ENCODE assay signal across 1 cellular context in the genomic region with DNA sequence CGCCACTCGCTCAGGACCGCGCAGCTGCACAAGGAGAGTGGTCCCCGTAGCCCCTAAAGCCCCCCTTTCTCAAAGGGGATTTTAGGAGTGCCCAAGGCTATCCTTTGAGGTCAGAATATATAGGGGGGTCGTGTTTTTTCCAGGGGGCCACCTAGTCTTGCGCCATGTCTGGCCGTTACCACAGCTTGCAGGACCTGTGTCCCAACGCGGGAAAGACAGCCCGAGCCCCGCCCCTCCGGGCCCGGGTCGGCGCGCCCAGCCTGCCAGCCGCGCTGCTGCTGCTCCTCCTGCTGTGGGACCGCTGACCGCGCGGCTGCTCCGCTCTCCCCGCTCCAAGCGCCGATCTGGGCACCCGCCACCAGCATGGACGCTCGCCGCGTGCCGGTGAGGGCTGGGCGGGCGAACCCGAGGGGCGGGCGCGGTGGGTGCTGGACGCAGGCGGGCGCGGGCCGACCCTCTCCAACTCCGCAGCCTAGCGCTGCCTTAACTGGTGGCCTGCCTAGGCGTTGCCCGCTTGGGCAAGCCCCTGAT.
A peak's percentile ranks its signal among the peaks of the same experiment; 100 is the strongest.
TF ChIP-seq lines count a peak whose summit lies in the region.

A gene (plus strand): TSS at position 272 of the 531 bp plus-strand sequence. CDS start 92 bp downstream, at position 364.

TF ChIP-seq in K562, 482 proteins besides CTCF, POLR2A, EP300 and RAD21 (continued from another document and continues in another):
- TF ChIP-seq, protein P1, sequence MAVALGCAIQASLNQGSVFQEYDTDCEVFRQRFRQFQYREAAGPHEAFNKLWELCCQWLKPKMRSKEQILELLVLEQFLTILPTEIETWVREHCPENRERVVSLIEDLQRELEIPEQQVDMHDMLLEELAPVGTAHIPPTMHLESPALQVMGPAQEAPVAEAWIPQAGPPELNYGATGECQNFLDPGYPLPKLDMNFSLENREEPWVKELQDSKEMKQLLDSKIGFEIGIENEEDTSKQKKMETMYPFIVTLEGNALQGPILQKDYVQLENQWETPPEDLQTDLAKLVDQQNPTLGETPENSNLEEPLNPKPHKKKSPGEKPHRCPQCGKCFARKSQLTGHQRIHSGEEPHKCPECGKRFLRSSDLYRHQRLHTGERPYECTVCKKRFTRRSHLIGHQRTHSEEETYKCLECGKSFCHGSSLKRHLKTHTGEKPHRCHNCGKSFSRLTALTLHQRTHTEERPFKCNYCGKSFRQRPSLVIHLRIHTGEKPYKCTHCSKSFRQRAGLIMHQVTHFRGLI (CRISPR knock-in tag; IDR thresholded peaks at IDR 0.05): no peak
- TF ChIP-seq PHF20 (IDR thresholded peaks at IDR 0.05; ENCODE audit: partially characterized antibody): peak; percentile 13
- no peak for TF ChIP-seq ZNF764 (CRISPR knock-in tag; IDR thresholded peaks at IDR 0.05; ENCODE audit: low read depth)
- TF ChIP-seq, protein P2, sequence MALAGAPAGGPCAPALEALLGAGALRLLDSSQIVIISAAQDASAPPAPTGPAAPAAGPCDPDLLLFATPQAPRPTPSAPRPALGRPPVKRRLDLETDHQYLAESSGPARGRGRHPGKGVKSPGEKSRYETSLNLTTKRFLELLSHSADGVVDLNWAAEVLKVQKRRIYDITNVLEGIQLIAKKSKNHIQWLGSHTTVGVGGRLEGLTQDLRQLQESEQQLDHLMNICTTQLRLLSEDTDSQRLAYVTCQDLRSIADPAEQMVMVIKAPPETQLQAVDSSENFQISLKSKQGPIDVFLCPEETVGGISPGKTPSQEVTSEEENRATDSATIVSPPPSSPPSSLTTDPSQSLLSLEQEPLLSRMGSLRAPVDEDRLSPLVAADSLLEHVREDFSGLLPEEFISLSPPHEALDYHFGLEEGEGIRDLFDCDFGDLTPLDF (CRISPR knock-in tag; IDR thresholded peaks at IDR 0.05): peak; percentile 99
- peak; percentile 66 for TF ChIP-seq TBP (optimal IDR thresholded peaks at IDR 0.05; ENCODE audit: low read depth, low read length)
- TF ChIP-seq, protein P3, sequence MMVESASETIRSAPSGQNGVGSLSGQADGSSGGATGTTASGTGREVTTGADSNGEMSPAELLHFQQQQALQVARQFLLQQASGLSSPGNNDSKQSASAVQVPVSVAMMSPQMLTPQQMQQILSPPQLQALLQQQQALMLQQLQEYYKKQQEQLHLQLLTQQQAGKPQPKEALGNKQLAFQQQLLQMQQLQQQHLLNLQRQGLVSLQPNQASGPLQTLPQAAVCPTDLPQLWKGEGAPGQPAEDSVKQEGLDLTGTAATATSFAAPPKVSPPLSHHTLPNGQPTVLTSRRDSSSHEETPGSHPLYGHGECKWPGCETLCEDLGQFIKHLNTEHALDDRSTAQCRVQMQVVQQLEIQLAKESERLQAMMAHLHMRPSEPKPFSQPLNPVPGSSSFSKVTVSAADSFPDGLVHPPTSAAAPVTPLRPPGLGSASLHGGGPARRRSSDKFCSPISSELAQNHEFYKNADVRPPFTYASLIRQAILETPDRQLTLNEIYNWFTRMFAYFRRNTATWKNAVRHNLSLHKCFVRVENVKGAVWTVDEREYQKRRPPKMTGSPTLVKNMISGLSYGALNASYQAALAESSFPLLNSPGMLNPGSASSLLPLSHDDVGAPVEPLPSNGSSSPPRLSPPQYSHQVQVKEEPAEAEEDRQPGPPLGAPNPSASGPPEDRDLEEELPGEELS (CRISPR knock-in tag; IDR thresholded peaks at IDR 0.05; ENCODE audit: borderline replicate concordance): peak; percentile 94
- peak; percentile 90 for TF ChIP-seq PRPF4 (IDR thresholded peaks at IDR 0.05; ENCODE audit: insufficient read depth, low read depth, low read length, poor library complexity, severe bottlenecking)
- TF ChIP-seq ZNF232 (CRISPR knock-in tag; IDR thresholded peaks at IDR 0.05): peak; percentile 95
- no peak for TF ChIP-seq ZNF696 (CRISPR knock-in tag; conservative IDR thresholded peaks at IDR 0.05)
- no peak for TF ChIP-seq CEBPG (CRISPR knock-in tag; IDR thresholded peaks at IDR 0.05)
- TF ChIP-seq CEBPG (tag; conservative IDR thresholded peaks at IDR 0.05 in 1 of 2, IDR thresholded peaks at IDR 0.05 in 1 of 2): 0 out of 4 replicates have a peak, but pooled peaks of 1 of the 2 experiments have one; percentile 8
- TF ChIP-seq, protein P4, sequence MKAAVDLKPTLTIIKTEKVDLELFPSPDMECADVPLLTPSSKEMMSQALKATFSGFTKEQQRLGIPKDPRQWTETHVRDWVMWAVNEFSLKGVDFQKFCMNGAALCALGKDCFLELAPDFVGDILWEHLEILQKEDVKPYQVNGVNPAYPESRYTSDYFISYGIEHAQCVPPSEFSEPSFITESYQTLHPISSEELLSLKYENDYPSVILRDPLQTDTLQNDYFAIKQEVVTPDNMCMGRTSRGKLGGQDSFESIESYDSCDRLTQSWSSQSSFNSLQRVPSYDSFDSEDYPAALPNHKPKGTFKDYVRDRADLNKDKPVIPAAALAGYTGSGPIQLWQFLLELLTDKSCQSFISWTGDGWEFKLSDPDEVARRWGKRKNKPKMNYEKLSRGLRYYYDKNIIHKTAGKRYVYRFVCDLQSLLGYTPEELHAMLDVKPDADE (conservative IDR thresholded peaks at IDR 0.05; ENCODE audit: control insufficient read depth, low read depth, low read length): no peak
- TF ChIP-seq MCM7 (IDR thresholded peaks at IDR 0.05): no peak
- peak; percentile 89 for TF ChIP-seq ASH1L (IDR thresholded peaks at IDR 0.05; ENCODE audit: borderline replicate concordance, low read depth, partially characterized antibody)
- no peak for TF ChIP-seq TEAD4 (IDR thresholded peaks at IDR 0.05; ENCODE audit: low read length)
- peak; percentile 54; the same call in 1 of the 2 replicates for TF ChIP-seq TEAD4 (CRISPR knock-in tag; IDR thresholded peaks at IDR 0.05; ENCODE audit: borderline replicate concordance)
- TF ChIP-seq CBX2 (IDR thresholded peaks at IDR 0.05; ENCODE audit: insufficient read depth, low read length, poor library complexity, severe bottlenecking): no peak
- TF ChIP-seq, protein P5, sequence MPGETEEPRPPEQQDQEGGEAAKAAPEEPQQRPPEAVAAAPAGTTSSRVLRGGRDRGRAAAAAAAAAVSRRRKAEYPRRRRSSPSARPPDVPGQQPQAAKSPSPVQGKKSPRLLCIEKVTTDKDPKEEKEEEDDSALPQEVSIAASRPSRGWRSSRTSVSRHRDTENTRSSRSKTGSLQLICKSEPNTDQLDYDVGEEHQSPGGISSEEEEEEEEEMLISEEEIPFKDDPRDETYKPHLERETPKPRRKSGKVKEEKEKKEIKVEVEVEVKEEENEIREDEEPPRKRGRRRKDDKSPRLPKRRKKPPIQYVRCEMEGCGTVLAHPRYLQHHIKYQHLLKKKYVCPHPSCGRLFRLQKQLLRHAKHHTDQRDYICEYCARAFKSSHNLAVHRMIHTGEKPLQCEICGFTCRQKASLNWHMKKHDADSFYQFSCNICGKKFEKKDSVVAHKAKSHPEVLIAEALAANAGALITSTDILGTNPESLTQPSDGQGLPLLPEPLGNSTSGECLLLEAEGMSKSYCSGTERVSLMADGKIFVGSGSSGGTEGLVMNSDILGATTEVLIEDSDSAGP (CRISPR knock-in tag; IDR thresholded peaks at IDR 0.05): peak; percentile 29; the same call in 1 of the 2 replicates
- TF ChIP-seq C11orf30 (IDR thresholded peaks at IDR 0.05; ENCODE audit: low read depth): peak; percentile 55; the same call in 1 of the 2 replicates
- TF ChIP-seq CSDE1 (IDR thresholded peaks at IDR 0.05): peak in 1 of 2 experiments; percentile 43; a peak in 1 of 4 replicates
- peak; percentile 81 for TF ChIP-seq SIN3B (IDR thresholded peaks at IDR 0.05; ENCODE audit: low read depth)
- no peak for TF ChIP-seq ZNF12 (CRISPR knock-in tag; IDR thresholded peaks at IDR 0.05)
- TF ChIP-seq, protein P6, sequence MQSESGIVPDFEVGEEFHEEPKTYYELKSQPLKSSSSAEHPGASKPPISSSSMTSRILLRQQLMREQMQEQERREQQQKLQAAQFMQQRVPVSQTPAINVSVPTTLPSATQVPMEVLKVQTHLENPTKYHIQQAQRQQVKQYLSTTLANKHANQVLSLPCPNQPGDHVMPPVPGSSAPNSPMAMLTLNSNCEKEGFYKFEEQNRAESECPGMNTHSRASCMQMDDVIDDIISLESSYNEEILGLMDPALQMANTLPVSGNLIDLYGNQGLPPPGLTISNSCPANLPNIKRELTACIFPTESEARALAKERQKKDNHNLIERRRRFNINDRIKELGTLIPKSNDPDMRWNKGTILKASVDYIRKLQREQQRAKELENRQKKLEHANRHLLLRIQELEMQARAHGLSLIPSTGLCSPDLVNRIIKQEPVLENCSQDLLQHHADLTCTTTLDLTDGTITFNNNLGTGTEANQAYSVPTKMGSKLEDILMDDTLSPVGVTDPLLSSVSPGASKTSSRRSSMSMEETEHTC (IDR thresholded peaks at IDR 0.05): 0 out of 2 replicates have a peak, but pooled peaks have one; percentile 9
- peak; percentile 59 for TF ChIP-seq KDM5B (IDR thresholded peaks at IDR 0.05; ENCODE audit: insufficient replicate concordance, low read depth, low read length)
- 0 out of 2 replicates have a peak, but pooled peaks have one; percentile 74 for TF ChIP-seq ZNF217 (CRISPR knock-in tag; IDR thresholded peaks at IDR 0.05)
- TF ChIP-seq, protein P7, sequence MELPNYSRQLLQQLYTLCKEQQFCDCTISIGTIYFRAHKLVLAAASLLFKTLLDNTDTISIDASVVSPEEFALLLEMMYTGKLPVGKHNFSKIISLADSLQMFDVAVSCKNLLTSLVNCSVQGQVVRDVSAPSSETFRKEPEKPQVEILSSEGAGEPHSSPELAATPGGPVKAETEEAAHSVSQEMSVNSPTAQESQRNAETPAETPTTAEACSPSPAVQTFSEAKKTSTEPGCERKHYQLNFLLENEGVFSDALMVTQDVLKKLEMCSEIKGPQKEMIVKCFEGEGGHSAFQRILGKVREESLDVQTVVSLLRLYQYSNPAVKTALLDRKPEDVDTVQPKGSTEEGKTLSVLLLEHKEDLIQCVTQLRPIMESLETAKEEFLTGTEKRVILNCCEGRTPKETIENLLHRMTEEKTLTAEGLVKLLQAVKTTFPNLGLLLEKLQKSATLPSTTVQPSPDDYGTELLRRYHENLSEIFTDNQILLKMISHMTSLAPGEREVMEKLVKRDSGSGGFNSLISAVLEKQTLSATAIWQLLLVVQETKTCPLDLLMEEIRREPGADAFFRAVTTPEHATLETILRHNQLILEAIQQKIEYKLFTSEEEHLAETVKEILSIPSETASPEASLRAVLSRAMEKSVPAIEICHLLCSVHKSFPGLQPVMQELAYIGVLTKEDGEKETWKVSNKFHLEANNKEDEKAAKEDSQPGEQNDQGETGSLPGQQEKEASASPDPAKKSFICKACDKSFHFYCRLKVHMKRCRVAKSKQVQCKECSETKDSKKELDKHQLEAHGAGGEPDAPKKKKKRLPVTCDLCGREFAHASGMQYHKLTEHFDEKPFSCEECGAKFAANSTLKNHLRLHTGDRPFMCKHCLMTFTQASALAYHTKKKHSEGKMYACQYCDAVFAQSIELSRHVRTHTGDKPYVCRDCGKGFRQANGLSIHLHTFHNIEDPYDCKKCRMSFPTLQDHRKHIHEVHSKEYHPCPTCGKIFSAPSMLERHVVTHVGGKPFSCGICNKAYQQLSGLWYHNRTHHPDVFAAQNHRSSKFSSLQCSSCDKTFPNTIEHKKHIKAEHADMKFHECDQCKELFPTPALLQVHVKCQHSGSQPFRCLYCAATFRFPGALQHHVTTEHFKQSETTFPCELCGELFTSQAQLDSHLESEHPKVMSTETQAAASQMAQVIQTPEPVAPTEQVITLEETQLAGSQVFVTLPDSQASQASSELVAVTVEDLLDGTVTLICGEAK (IDR thresholded peaks at IDR 0.05): peak; percentile 73
- TF ChIP-seq, protein P7 (CRISPR knock-in tag; IDR thresholded peaks at IDR 0.05): no peak
- TF ChIP-seq, protein P8, sequence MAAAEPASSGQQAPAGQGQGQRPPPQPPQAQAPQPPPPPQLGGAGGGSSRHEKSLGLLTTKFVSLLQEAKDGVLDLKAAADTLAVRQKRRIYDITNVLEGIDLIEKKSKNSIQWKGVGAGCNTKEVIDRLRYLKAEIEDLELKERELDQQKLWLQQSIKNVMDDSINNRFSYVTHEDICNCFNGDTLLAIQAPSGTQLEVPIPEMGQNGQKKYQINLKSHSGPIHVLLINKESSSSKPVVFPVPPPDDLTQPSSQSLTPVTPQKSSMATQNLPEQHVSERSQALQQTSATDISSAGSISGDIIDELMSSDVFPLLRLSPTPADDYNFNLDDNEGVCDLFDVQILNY (CRISPR knock-in tag; IDR thresholded peaks at IDR 0.05): peak; percentile 98
- peak; percentile 51; the same call in 1 of the 2 replicates for TF ChIP-seq GTF2F1 (IDR thresholded peaks at IDR 0.05; ENCODE audit: low read depth, low read length)
- peak; percentile 68 for TF ChIP-seq MYBL2 (IDR thresholded peaks at IDR 0.05; ENCODE audit: low read depth)
- TF ChIP-seq MYBL2 (CRISPR knock-in tag; IDR thresholded peaks at IDR 0.05; ENCODE audit: borderline replicate concordance): no peak
- TF ChIP-seq RBBP5 (IDR thresholded peaks at IDR 0.05; ENCODE audit: borderline replicate concordance, insufficient read depth, low read length, poor library complexity, severe bottlenecking): peak; percentile 66
- peak; percentile 34; the same call in 1 of the 2 replicates for TF ChIP-seq CEBPB (tag; IDR thresholded peaks at IDR 0.05)
- no peak for TF ChIP-seq NR2F6 (CRISPR knock-in tag; IDR thresholded peaks at IDR 0.05)
- TF ChIP-seq CCAR2 (IDR thresholded peaks at IDR 0.05; ENCODE audit: low read depth, low read length): no peak
- TF ChIP-seq FIP1L1 (IDR thresholded peaks at IDR 0.05; ENCODE audit: low read depth, low read length, poor library complexity, severe bottlenecking): peak; percentile 16
- peak; percentile 2 for TF ChIP-seq HDAC3 (IDR thresholded peaks at IDR 0.05; ENCODE audit: borderline replicate concordance, partially characterized antibody)
- peak; percentile 83 for TF ChIP-seq CXXC5 (CRISPR knock-in tag; IDR thresholded peaks at IDR 0.05)
